In genomic region chr3:125110876-125111480, GRCh38 we compare ENCODE assay signal across 20 cellular contexts. TPM values are rescaled to one million over a fixed set of nuclear protein-coding genes. Genes with fewer than 3 reads are reported as not detected.
A peak's percentile ranks its signal among the peaks of the same experiment; 100 is the strongest.
DNase-seq lines count a peak whose midpoint lies in the region; ATAC-seq and TF ChIP-seq lines count a peak whose summit lies in the region.
"Had no signal": no experiment of that assay in that cellular context is flagged by ENCODE, and none has a peak within 500 bp of the region (broad histone marks: within the 10 kb centered on the region; RNA-seq: fewer than 3 reads in every experiment).

No MANE protein-coding gene starts in this region.

- H3K79me2 ChIP-seq in osteoblast (ENCODE audit: insufficient read depth, low read length) (no peaks in the 10 kb centered on the region), GM23338 (replicated peaks; ENCODE audit: insufficient read depth) (no peaks in the 10 kb centered on the region)

- no peaks in the 10 kb centered on the region for H4K20me1 ChIP-seq in osteoblast (ENCODE audit: insufficient read depth, low read length)
- H4K20me1 ChIP-seq in GM23338 (replicated peaks; ENCODE audit: insufficient read depth), result no peaks in the 10 kb centered on the region; the same call in 1 of the 2 replicates

- H3K36me3 ChIP-seq in adipocyte (ENCODE audit: control insufficient read depth, insufficient read depth, low read length, severe bottlenecking) (no peaks in the 10 kb centered on the region), osteoblast (ENCODE audit: insufficient read depth, low read length) (no peaks in the 10 kb centered on the region), GM23338 (ENCODE audit: insufficient read depth) (no peaks in the 10 kb centered on the region)
- H3K36me3 ChIP-seq: transverse colon, WERI-Rb-1 had no signal

- no peak overlapping the region for H3K4me3 ChIP-seq in adipocyte (ENCODE audit: low read length)
- H3K4me3 ChIP-seq in osteoblast (ENCODE audit: insufficient read depth, low read length), result no peak overlapping the region
- no peak overlapping the region for H3K4me3 ChIP-seq in GM23338
- H3K4me3 ChIP-seq: pancreas, transverse colon had no signal

- DNase-seq in NK-92 treated with Interleukin-12 subunit alpha and Interleukin-12 subunit beta, amount 100 ng/mL, for 24 hours (lab: John Stamatoyannopoulos, UW), result peak; percentile 59
- DNase-seq in NK-92 (lab: John Stamatoyannopoulos, UW; ENCODE audit: unreplicated experiment) (no peak), LHCN-M2 (ENCODE audit: low read depth) (peak; percentile 69), adipocyte (ENCODE audit: low read depth) (no peak), osteoblast (ENCODE audit: insufficient read length, low spot score, missing footprints) (peak; percentile 66), GM23338 (ENCODE audit: low spot score) (no peak), cardiac septum (ENCODE audit: low spot score) (no peak)
- DNase-seq: activated CD8-positive, alpha-beta memory T cell treated with anti-CD3 and anti-CD28 coated beads, Interleukin-2, amount 50 U/mL, for 4 hours; DMS53; endodermal cell; NCI-H2081; NCI-H510A treated with DMSO at 0.1 percent for 48 hours; pancreas; stimulated activated CD4-positive, alpha-beta T cell treated with anti-CD3 and anti-CD28 coated beads, Interleukin-4, amount 100 ng/mL, for 4 hours; transverse colon; WERI-Rb-1 had no signal

- H3K9me3 Mint-ChIP-seq in GM23338, result no peaks in the 10 kb centered on the region
- H3K9me3 Mint-ChIP-seq: activated naive CD4-positive, alpha-beta T cell treated with anti-CD3 and anti-CD28 coated beads, Interleukin-2, amount 50 U/mL, for 24 hours; endodermal cell had no signal

- no peaks in the 10 kb centered on the region for H3K27me3 Mint-ChIP-seq in GM23338 (ENCODE audit: insufficient read depth, low read depth, poor library complexity)
- H3K27me3 Mint-ChIP-seq: activated naive CD4-positive, alpha-beta T cell treated with anti-CD3 and anti-CD28 coated beads, Interleukin-2, amount 50 U/mL, for 24 hours had no signal

- H3K9me2 ChIP-seq in GM23338 (ENCODE audit: insufficient read depth), result no peaks in the 10 kb centered on the region

- H3K9me3 ChIP-seq in adipocyte (ENCODE audit: control insufficient read depth, low read length), result no peaks in the 10 kb centered on the region
- H3K9me3 ChIP-seq in osteoblast (ENCODE audit: low read depth, low read length), result no peaks in the 10 kb centered on the region
- H3K9me3 ChIP-seq: pancreas, transverse colon had no signal

- peaks cover 20% of the 10 kb centered on the region for H3K4me1 Mint-ChIP-seq in GM23338

- no peak overlapping the region for H3K27ac Mint-ChIP-seq in GM23338
- H3K27ac Mint-ChIP-seq: activated naive CD4-positive, alpha-beta T cell treated with anti-CD3 and anti-CD28 coated beads, Interleukin-2, amount 50 U/mL, for 24 hours; endodermal cell had no signal

- no peak overlapping the region for H3K4me3 Mint-ChIP-seq in GM23338
- H3K4me3 Mint-ChIP-seq: activated naive CD4-positive, alpha-beta T cell treated with anti-CD3 and anti-CD28 coated beads, Interleukin-2, amount 50 U/mL, for 24 hours; endodermal cell had no signal

- H3K4me2 ChIP-seq in osteoblast (ENCODE audit: insufficient read depth, low read length) (peak overlapping the region; percentile 61), GM23338 (no peak overlapping the region)

- peak overlapping the region; percentile 34 for H3K9ac ChIP-seq in adipocyte (ENCODE audit: low read length)

- no peaks in the 10 kb centered on the region for H3F3A ChIP-seq in GM23338 (replicated peaks; ENCODE audit: low read depth)

- H2AFZ ChIP-seq in osteoblast (ENCODE audit: low read length) (no peak overlapping the region), GM23338 (no peak overlapping the region)

- peak overlapping the region; percentile 94 for H3K27ac ChIP-seq in osteoblast (ENCODE audit: low read depth, low read length)
- H3K27ac ChIP-seq in GM23338 (ENCODE audit: low read depth), result no peak overlapping the region
- H3K27ac ChIP-seq: 22Rv1, C4-2B, pancreas, WERI-Rb-1 had no signal

- TF ChIP-seq CTCF in osteoblast (IDR thresholded peaks at IDR 0.05; ENCODE audit: extremely low read depth, low read depth, low read length) (no peak), GM23338 (conservative IDR thresholded peaks at IDR 0.05; ENCODE audit: low read depth in 2 of 2) (no peak)

- peaks cover 3% of the 10 kb centered on the region; the same call in 2 of the 3 replicates for H3K36me3 Mint-ChIP-seq in GM23338 (ENCODE audit: low read depth)
- H3K36me3 Mint-ChIP-seq: activated naive CD4-positive, alpha-beta T cell treated with anti-CD3 and anti-CD28 coated beads, Interleukin-2, amount 50 U/mL, for 24 hours had no signal

- intact Hi-C loops in cardiac septum (cut with DNase I), result no loop called here

- peaks cover 47% of the 10 kb centered on the region for H3K4me1 ChIP-seq in adipocyte (ENCODE audit: control insufficient read depth, insufficient read depth, low read length)
- H3K4me1 ChIP-seq in osteoblast (ENCODE audit: insufficient read depth, low read length), result peaks cover 55% of the 10 kb centered on the region
- peaks cover 9% of the 10 kb centered on the region for H3K4me1 ChIP-seq in GM23338 (ENCODE audit: insufficient read depth)
- H3K4me1 ChIP-seq: pancreas had no signal

- ATAC-seq in HG03139 (IDR thresholded peaks at IDR 0.05; ENCODE audit: unreplicated experiment) (no peak), GM23338 (no peak)

- no peaks in the 10 kb centered on the region for H3K27me3 ChIP-seq in adipocyte (replicated peaks; ENCODE audit: control insufficient read depth, insufficient read depth, low read length)
- H3K27me3 ChIP-seq in osteoblast (ENCODE audit: insufficient read depth, low read length), result no peaks in the 10 kb centered on the region
- no peaks in the 10 kb centered on the region for H3K27me3 ChIP-seq in GM23338 (ENCODE audit: insufficient read depth)
- H3K27me3 ChIP-seq: pancreas, transverse colon had no signal

TF ChIP-seq in GM23338, 12 proteins besides CTCF, POLR2A, EP300 and RAD21 (continues in another document):
- no peak for TF ChIP-seq ZNF114 (CRISPR knock-in tag; IDR thresholded peaks at IDR 0.05)
- no peak for TF ChIP-seq EZH2phosphoT487 (IDR thresholded peaks at IDR 0.05; ENCODE audit: unreplicated experiment)
- no peak for TF ChIP-seq NANOG (IDR thresholded peaks at IDR 0.05; ENCODE audit: borderline replicate concordance)
- TF ChIP-seq ZNF331 (CRISPR knock-in tag; IDR thresholded peaks at IDR 0.05; ENCODE audit: low read depth), result no peak
- TF ChIP-seq REST (IDR thresholded peaks at IDR 0.05; ENCODE audit: unreplicated experiment), result no peak

RNA-seq across cellular contexts. Expression of gene HEG1, which starts 55.2 kb away (rescaled TPM):
- 19.9 and 28.0 TPM in 2 replicates for total RNA-seq in LHCN-M2 (2014; rRNA removed)
- polyA plus RNA-seq in LHCN-M2 (2012), result 29.3 TPM
- 114 and 117 TPM in 2 replicates for total RNA-seq in osteoblast
- total RNA-seq in GM23338 (2014; rRNA removed; shearing (Covaris generic)), result 8.8 and 17.0 TPM in 2 replicates
- 1.8 and 1.9 TPM in 2 replicates for polyA plus RNA-seq in GM23338 (2016; fragmentation: Nextera tagmentation; extraction: Ambion mirVana)
- total RNA-seq in cardiac septum, result 151 TPM

Comparison
In these comparisons a context has a peak if more than half of its experiments do, and no peak if none do; other contexts are left out.
1. DNase-seq: peak in NK-92 treated with Interleukin-12 subunit alpha and Interleukin-12 subunit beta, amount 100 ng/mL, for 24 hours (single experiment), LHCN-M2 (single experiment) and osteoblast (single experiment); none in NK-92 (single experiment), adipocyte (single experiment), GM23338 (single experiment) and cardiac septum (single experiment).